15 cellular contexts compared by ENCODE assay signal in the genomic region with DNA sequence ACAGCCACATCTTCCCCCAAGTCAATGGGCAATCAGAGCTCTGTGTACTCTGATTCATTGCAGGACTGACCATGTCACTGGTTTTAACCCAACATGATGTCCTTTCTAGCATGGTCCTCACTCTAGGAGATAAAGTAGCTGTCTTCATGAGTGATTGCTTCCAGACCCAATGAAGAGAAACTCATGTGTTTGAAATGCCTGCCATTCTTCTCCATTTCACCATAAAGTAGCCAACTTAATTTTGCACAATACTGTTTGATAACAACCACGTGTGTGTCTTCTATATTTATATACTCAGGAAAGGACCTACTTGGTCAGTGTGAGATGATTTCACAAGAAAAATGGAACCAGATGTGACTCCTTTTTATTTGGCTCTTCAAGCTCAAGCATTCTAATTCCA.
A peak's percentile ranks its signal among the peaks of the same experiment; 100 is the strongest.
DNase-seq lines count a peak whose midpoint lies in the region; ATAC-seq and TF ChIP-seq lines count a peak whose summit lies in the region.
"Had no signal": no experiment of that assay in that cellular context is flagged by ENCODE, and none has a peak within 500 bp of the region (broad histone marks: within the 10 kb centered on the region; RNA-seq: fewer than 3 reads in every experiment).

No MANE protein-coding gene starts in this region.

- no peaks in the 10 kb centered on the region for H3K9me3 Mint-ChIP-seq in natural killer cell treated with Interleukin-12 subunit alpha and Interleukin-12 subunit beta and Interleukin-15 and Interleukin-18, amount 100 ng/mL, for 72 hours

- H3K27ac Mint-ChIP-seq in natural killer cell treated with Interleukin-12 subunit alpha and Interleukin-12 subunit beta and Interleukin-15 and Interleukin-18, amount 100 ng/mL, for 72 hours, result no peak overlapping the region

- intact Hi-C loops in sciatic nerve (cut with DNase I), result no loop called here

- H3K4me3 Mint-ChIP-seq in natural killer cell treated with Interleukin-12 subunit alpha and Interleukin-12 subunit beta and Interleukin-15 and Interleukin-18, amount 100 ng/mL, for 72 hours, result no peak overlapping the region

- peak; percentile 89 for DNase-seq in AG10803 (ENCODE audit: low read depth)
- DNase-seq in HFF-Myc (ENCODE audit: extremely low read depth, low read depth), result peak; percentile 50
- DNase-seq in fibroblast of pulmonary artery (ENCODE audit: low read depth), result peak; percentile 7
- DNase-seq in sciatic nerve (ENCODE audit: low spot score), result no peak
- DNase-seq in AG08396 (ENCODE audit: low spot score), result no peak
- DNase-seq in natural killer cell treated with Interleukin-12 subunit alpha and Interleukin-12 subunit beta and Interleukin-15 and Interleukin-18, amount 100 ng/mL, for 72 hours (ENCODE audit: low spot score), result no peak
- no peak for DNase-seq in H4 (ENCODE audit: low spot score)
- DNase-seq: DMS 273 treated with DMSO at 0.1 percent for 48 hours, KBM-7, NCI-H2227 treated with DMSO at 0.1 percent for 48 hours, NCI-H526, RPMI8226 had no signal

- H3K27me3 Mint-ChIP-seq in natural killer cell treated with Interleukin-12 subunit alpha and Interleukin-12 subunit beta and Interleukin-15 and Interleukin-18, amount 100 ng/mL, for 72 hours, result peaks cover 21 to 24% of the 10 kb centered on the region in 2 donors

- ATAC-seq in sciatic nerve, result peak; percentile 59
- no peak for ATAC-seq in natural killer cell treated with Interleukin-12 subunit alpha and Interleukin-12 subunit beta and Interleukin-15 and Interleukin-18, amount 100 ng/mL, for 72 hours
- ATAC-seq: GM12878 had no signal

- TF ChIP-seq CTCF in AG10803 (conservative IDR thresholded peaks at IDR 0.05; ENCODE audit: low read length) (no peak), HFF-Myc (IDR thresholded peaks at IDR 0.05; ENCODE audit: low read depth, low read length, missing control alignments) (no peak), fibroblast of pulmonary artery (IDR thresholded peaks at IDR 0.05; ENCODE audit: low read length, missing control alignments) (no peak)

- H3K36me3 Mint-ChIP-seq in natural killer cell treated with Interleukin-12 subunit alpha and Interleukin-12 subunit beta and Interleukin-15 and Interleukin-18, amount 100 ng/mL, for 72 hours, result no peaks in the 10 kb centered on the region

- H3K4me1 Mint-ChIP-seq in natural killer cell treated with Interleukin-12 subunit alpha and Interleukin-12 subunit beta and Interleukin-15 and Interleukin-18, amount 100 ng/mL, for 72 hours (ENCODE audit: low read depth in 2 of 2), result no peaks in the 10 kb centered on the region

- no peak overlapping the region for H3K4me3 ChIP-seq in AG10803 (ENCODE audit: low read length)
- H3K4me3 ChIP-seq in HFF-Myc (replicated peaks; ENCODE audit: low read depth, low read length), result no peak overlapping the region
- no peak overlapping the region for H3K4me3 ChIP-seq in fibroblast of pulmonary artery (replicated peaks; ENCODE audit: low read depth, low read length)
- H3K4me3 ChIP-seq: A549, BLaER1, GM12878 had no signal

Comparison
In these comparisons a context has a peak if more than half of its experiments do, and no peak if none do; other contexts are left out.
1. DNase-seq: peak in AG10803 (single experiment), HFF-Myc (single experiment) and fibroblast of pulmonary artery (single experiment); none in sciatic nerve (single experiment), AG08396 (single experiment), natural killer cell treated with Interleukin-12 subunit alpha and Interleukin-12 subunit beta and Interleukin-15 and Interleukin-18, amount 100 ng/mL, for 72 hours (single experiment) and H4 (single experiment).